In genomic region chr10:76116523-76116922, GRCh38 we compare ENCODE assay signal across 31 cellular contexts.
"Had no signal": no experiment of that assay in that cellular context is flagged by ENCODE, and none has a peak within 500 bp of the region (broad histone marks: within the 10 kb centered on the region; RNA-seq: fewer than 3 reads in every experiment).

No MANE protein-coding gene starts in this region.

- H3K27me3 ChIP-seq: body of pancreas, colonic mucosa, esophagus squamous epithelium, gastroesophageal sphincter had no signal

- H3K36me3 ChIP-seq: colonic mucosa, esophagus squamous epithelium, gastroesophageal sphincter, heart right ventricle had no signal

- H3K27me3 Mint-ChIP-seq: activated B cell treated with CpG ODN at 0.5 μM for 24 hours; activated CD8-positive, alpha-beta T cell treated with anti-CD3 and anti-CD28 coated beads for 36 hours had no signal

- DNase-seq: activated B cell treated with CpG ODN at 0.5 μM for 24 hours; activated CD4-positive, alpha-beta T cell treated with anti-CD3 and anti-CD28 coated beads for 48 hours; activated CD4-positive, alpha-beta T cell treated with anti-CD3 and anti-CD28 coated beads, Interleukin-2, amount 50 U/mL, for 1 hour; activated CD4-positive, alpha-beta T cell treated with anti-CD3 and anti-CD28 coated beads, Interleukin-2, amount 50 U/mL, for 48 hours; activated CD8-positive, alpha-beta memory T cell treated with anti-CD3 and anti-CD28 coated beads for 24 hours; activated CD8-positive, alpha-beta T cell treated with anti-CD3 and anti-CD28 coated beads for 36 hours; activated effector memory CD4-positive, alpha-beta T cell treated with Interleukin-2 at 50 U/mL for 16 hours; activated gamma-delta T cell treated with Interleukin-2 at 50 U/mL for 16 hours; activated naive CD4-positive, alpha-beta T cell treated with anti-CD3 and anti-CD28 coated beads, Interleukin-2, amount 50 U/mL, for 16 hours; activated naive CD4-positive, alpha-beta T cell treated with Interleukin-2 at 50 U/mL for 16 hours; activated T-cell treated with anti-CD3 and anti-CD28 coated beads, Interleukin-2, amount 50 U/mL, for 4 hours; amniotic stem cell; aorta; body of pancreas; central memory CD4-positive, alpha-beta T cell; cerebellar nuclear complex; colonic mucosa; effector CD8-positive, alpha-beta T cell; esophagus squamous epithelium; foreskin melanocyte; heart right ventricle; T-cell; T1000 had no signal

- H3K9me3 Mint-ChIP-seq: activated B cell treated with CpG ODN at 0.5 μM for 24 hours; activated CD8-positive, alpha-beta T cell treated with anti-CD3 and anti-CD28 coated beads for 36 hours; activated T-cell treated with anti-CD3 and anti-CD28 coated beads, Interleukin-2, amount 50 U/mL, for 4 hours; T-cell; T-helper 1 cell treated with Interleukin-12 subunit alpha and Interleukin-12 subunit beta and Interleukin-4 antibody, amounts not matched to agents 30 μg/mL and 1 μg/mL, for 36 hours; T-helper 2 cell treated with Interferon-gamma antibody and Interleukin-4, amounts not matched to agents 5 μg/mL and 100 μg/mL, for 36 hours had no signal

- H3K4me1 ChIP-seq: colonic mucosa had no signal

- H3K4me1 Mint-ChIP-seq: activated B cell treated with CpG ODN at 0.5 μM for 24 hours; activated T-helper 17 cell treated with anti-CD3 and anti-CD28 coated beads, Interleukin-2, amount 50 U/mL, for 72 hours; T-cell had no signal

- H3K4me3 ChIP-seq: body of pancreas, colonic mucosa, esophagus squamous epithelium, gastroesophageal sphincter, heart right ventricle had no signal

- H3K9me3 ChIP-seq: body of pancreas, colonic mucosa, esophagus squamous epithelium, gastroesophageal sphincter, heart right ventricle had no signal

- H3K27ac ChIP-seq: body of pancreas, colonic mucosa, epithelial cell of prostate, esophagus squamous epithelium, gastroesophageal sphincter, heart right ventricle had no signal

- FAIRE-seq: endometrium, endothelial cell of umbilical vein had no signal

- H3K27ac Mint-ChIP-seq: activated B cell treated with CpG ODN at 0.5 μM for 24 hours; activated CD8-positive, alpha-beta T cell treated with anti-CD3 and anti-CD28 coated beads for 36 hours; activated naive CD8-positive, alpha-beta T cell; activated T-helper 17 cell treated with anti-CD3 and anti-CD28 coated beads, Interleukin-2, amount 50 U/mL, for 72 hours; T-cell; T-helper 1 cell treated with Interleukin-12 subunit alpha and Interleukin-12 subunit beta and Interleukin-4 antibody, amounts not matched to agents 30 μg/mL and 1 μg/mL, for 36 hours; T-helper 2 cell treated with Interferon-gamma antibody and Interleukin-4, amounts not matched to agents 5 μg/mL and 100 μg/mL, for 36 hours had no signal

- H3K4me3 Mint-ChIP-seq: activated B cell treated with CpG ODN at 0.5 μM for 24 hours; activated CD8-positive, alpha-beta T cell treated with anti-CD3 and anti-CD28 coated beads for 36 hours; activated naive CD8-positive, alpha-beta T cell; activated T-cell treated with anti-CD3 and anti-CD28 coated beads, Interleukin-2, amount 50 U/mL, for 4 hours; activated T-helper 17 cell treated with anti-CD3 and anti-CD28 coated beads, Interleukin-2, amount 50 U/mL, for 72 hours; T-cell; T-helper 1 cell treated with Interleukin-12 subunit alpha and Interleukin-12 subunit beta and Interleukin-4 antibody, amounts not matched to agents 30 μg/mL and 1 μg/mL, for 36 hours; T-helper 2 cell treated with Interferon-gamma antibody and Interleukin-4, amounts not matched to agents 5 μg/mL and 100 μg/mL, for 36 hours had no signal

- H3K36me3 Mint-ChIP-seq: activated naive CD8-positive, alpha-beta T cell; T-cell had no signal
